8 cellular contexts compared by ENCODE assay signal in genomic region chr19:49132974-49133609, GRCh38. TPM values are rescaled to one million over a fixed set of nuclear protein-coding genes. Genes with fewer than 3 reads are reported as not detected.
A peak's percentile ranks its signal among the peaks of the same experiment; 100 is the strongest.
DNase-seq lines count a peak whose midpoint lies in the region; ATAC-seq and TF ChIP-seq lines count a peak whose summit lies in the region.

No MANE protein-coding gene starts in this region.

- peaks cover 0 to 45% (median 17%) of the 10 kb centered on the region in 3 donors for H3K4me1 ChIP-seq in gastroesophageal sphincter

- no peak for TF ChIP-seq CTCF in gastroesophageal sphincter (IDR thresholded peaks at IDR 0.05)
- no peak for TF ChIP-seq CTCF in retinal pigment epithelial cell (conservative IDR thresholded peaks at IDR 0.05; ENCODE audit: low read depth, low read length)

- WGBS in gastroesophageal sphincter (ENCODE audit: low coverage in 1 of 2), 2 donors, result 7 to 23% methylated on average over 14 to 18 of the region's 49 CpGs

- TF ChIP-seq POLR2A in gastroesophageal sphincter (IDR thresholded peaks at IDR 0.05), result no peak

- no peaks in the 10 kb centered on the region for H3K27me3 ChIP-seq in gastroesophageal sphincter

- no peak for TF ChIP-seq EP300 in gastroesophageal sphincter (IDR thresholded peaks at IDR 0.05)

- DNase-seq in DMS153 treated with DMSO at 0.1 percent for 48 hours (lab: John Stamatoyannopoulos, UW; ENCODE audit: unreplicated experiment) (peak; percentile 19), retinal pigment epithelial cell (ENCODE audit: low read depth) (no peak), AG20443 (ENCODE audit: low spot score) (no peak), HT-29 (ENCODE audit: low spot score) (no peak)
- peak; percentile 49 for DNase-seq in activated CD4-positive, alpha-beta T cell treated with anti-CD3 and anti-CD28 coated beads for 48 hours

- peak; percentile 10 for ATAC-seq in gastroesophageal sphincter
- no peak for ATAC-seq in GM21529 (IDR thresholded peaks at IDR 0.05; ENCODE audit: unreplicated experiment)
- ATAC-seq in GM19455 (IDR thresholded peaks at IDR 0.05; ENCODE audit: unreplicated experiment), result no peak

- H3K27ac ChIP-seq in gastroesophageal sphincter, result peak overlapping the region in 3 of 4 donors; percentile 7 to 64 (median 63)

- H3K4me3 ChIP-seq in gastroesophageal sphincter, result peak overlapping the region in 1 of 2 donors; percentile 46
- H3K4me3 ChIP-seq in retinal pigment epithelial cell (ENCODE audit: low read length), result peak overlapping the region; percentile 13

- H3K9me3 ChIP-seq in gastroesophageal sphincter, result no peaks in the 10 kb centered on the region

- no peaks in the 10 kb centered on the region for H3K36me3 ChIP-seq in gastroesophageal sphincter

RNA-seq across cellular contexts. Expression of gene PPFIA3, which starts 13.7 kb away (rescaled TPM):
- 1 to 10 TPM; 3.6 to 7.6 (median 5.0) TPM for total RNA-seq in gastroesophageal sphincter
- total RNA-seq in HT-29 (2014; rRNA removed; shearing (Covaris generic)), result 22.9 and 30.1 TPM in 2 replicates

RNA-seq across cellular contexts. Expression of gene C19orf73, which starts 14.1 kb away (rescaled TPM):
- total RNA-seq in gastroesophageal sphincter, result 1 to 10 TPM in 1 of 4 donors, not detected in 3; 1.8 TPM
- total RNA-seq in HT-29 (2014; rRNA removed; shearing (Covaris generic)), result 5.9 and 6.0 TPM in 2 replicates

RNA-seq across cellular contexts. Expression of gene LIN7B, which starts 18.9 kb away (rescaled TPM):
- 10 to 100 TPM in 3 of 4 donors, 1 to 10 TPM in 1; 6.5 to 19.8 (median 13.2) TPM for total RNA-seq in gastroesophageal sphincter
- 12.0 and 19.9 TPM in 2 replicates for total RNA-seq in HT-29 (2014; rRNA removed; shearing (Covaris generic))

RNA-seq across cellular contexts. Expression of gene HRC, which starts 22.1 kb away (rescaled TPM):
- total RNA-seq in gastroesophageal sphincter, result 1 to 10 TPM; 1.1 to 3.9 (median 1.8) TPM
- 0.08 TPM in 1 of 2 replicates, not detected in the other for total RNA-seq in HT-29 (2014; rRNA removed; shearing (Covaris generic))

RNA-seq across cellular contexts. Expression of gene TRPM4, which starts 24.5 kb away (rescaled TPM):
- total RNA-seq in gastroesophageal sphincter, result 10 to 100 TPM; 16.3 to 38.5 (median 17.3) TPM
- total RNA-seq in HT-29 (2014; rRNA removed; shearing (Covaris generic)), result 28.7 and 33.7 TPM in 2 replicates

Comparison
In these comparisons a context has a peak if more than half of its experiments do, and no peak if none do; other contexts are left out.
1. DNase-seq: peak in DMS153 treated with DMSO at 0.1 percent for 48 hours (single experiment) and activated CD4-positive, alpha-beta T cell treated with anti-CD3 and anti-CD28 coated beads for 48 hours (single experiment); none in retinal pigment epithelial cell (single experiment), AG20443 (single experiment) and HT-29 (single experiment).